In genomic region chr5:74167930-74168315, GRCh38 we compare ENCODE assay signal across 28 cellular contexts.
A peak's percentile ranks its signal among the peaks of the same experiment; 100 is the strongest.
DNase-seq lines count a peak whose midpoint lies in the region; ATAC-seq and TF ChIP-seq lines count a peak whose summit lies in the region.
"Had no signal": no experiment of that assay in that cellular context is flagged by ENCODE, and none has a peak within 500 bp of the region (broad histone marks: within the 10 kb centered on the region; RNA-seq: fewer than 3 reads in every experiment).

No MANE protein-coding gene starts in this region.

- H3K4me1 Mint-ChIP-seq in CD4-positive, alpha-beta memory T cell, result no peaks in the 10 kb centered on the region
- H3K4me1 Mint-ChIP-seq: stimulated activated naive CD8-positive, alpha-beta T cell treated with anti-CD3 and anti-CD28 coated beads, Interleukin-15, amount 100 ng/mL, for 72 hours had no signal

- H3F3A ChIP-seq in SK-N-SH (replicated peaks; ENCODE audit: insufficient read depth), result peaks cover 14% of the 10 kb centered on the region

- POLR2A ChIA-PET in SK-N-SH (lab: Yijun Ruan, JAX), result no interaction called here
- POLR2A ChIA-PET in CD4-positive, alpha-beta memory T cell (lab: Charles Lee; ENCODE audit: partially characterized antibody), result no interaction called here

- peaks cover 0 to 4% of the 10 kb centered on the region in 2 donors for H3K27me3 Mint-ChIP-seq in CD4-positive, alpha-beta memory T cell

- H3K9ac ChIP-seq in SK-N-SH, result no peak overlapping the region

- no peak for TF ChIP-seq EP300 in SK-N-SH (IDR thresholded peaks at IDR 0.05; ENCODE audit: borderline replicate concordance in 1 of 2, low read depth in 1 of 2, low read length in 1 of 2)

- H3K27ac Mint-ChIP-seq in CD4-positive, alpha-beta memory T cell, result no peak overlapping the region
- H3K27ac Mint-ChIP-seq: activated T-helper 1 cell treated with anti-CD3 and anti-CD28 coated beads, Interleukin-12 subunit alpha, Interleukin-12 subunit beta, Interleukin-2, Interleukin-4 antibody, amounts not matched to agents 30 ng/mL and 10 ng/mL and 1 ng/mL, durations not matched to agents 14 hours and 24 hours and 36 hours; dendritic cell treated with granulocyte-macrophage colony-stimulating factor and Interleukin-4, amounts not matched to agents 40 ng/mL and 50 ng/mL, for 4 days; nephron progenitor cell; stimulated activated naive CD8-positive, alpha-beta T cell treated with anti-CD3 and anti-CD28 coated beads, Interleukin-15, amount 100 ng/mL, for 72 hours; T-helper 2 cell treated with Interferon-gamma antibody and Interleukin-4, amounts not matched to agents 5 μg/mL and 100 μg/mL, for 36 hours; WTC11 had no signal

- H2AFZ ChIP-seq in SK-N-SH (ENCODE audit: low read depth), result no peak overlapping the region

- no peak for DNase-seq in SK-N-SH
- DNase-seq in RWPE2 (ENCODE audit: low spot score), result no peak
- DNase-seq in right lobe of liver, result no peak
- DNase-seq in NCI-H2227 treated with DMSO at 0.1 percent for 48 hours (lab: John Stamatoyannopoulos, UW), result no peak
- no peak for DNase-seq in CD4-positive, alpha-beta memory T cell
- no peak for DNase-seq in activated CD4-positive, alpha-beta T cell treated with anti-CD3 and anti-CD28 coated beads for 4 hours
- DNase-seq: activated CD4-positive, alpha-beta T cell treated with anti-CD3 and anti-CD28 coated beads, Interleukin-2, amount 50 U/mL, for 4 hours; activated naive CD4-positive, alpha-beta T cell treated with anti-CD3 and anti-CD28 coated beads, Interleukin-2, amount 50 U/mL, for 16 hours; Caco-2; caudate nucleus; H7; mucosa of descending colon; NCI-H1105 treated with DMSO at 0.1 percent for 48 hours; NCI-H2081 treated with DMSO at 0.1 percent for 48 hours; NCI-H446 treated with DMSO at 0.1 percent for 48 hours; nephron progenitor cell; NK-92 treated with Interleukin-12 subunit alpha and Interleukin-12 subunit beta, amount 100 ng/mL, for 24 hours; Peyer's patch; stimulated activated naive CD8-positive, alpha-beta T cell treated with anti-CD3 and anti-CD28 coated beads, Interleukin-15, amount 100 ng/mL, for 72 hours had no signal

- H3K4me3 Mint-ChIP-seq in CD4-positive, alpha-beta memory T cell, result no peak overlapping the region
- H3K4me3 Mint-ChIP-seq: activated T-helper 1 cell treated with anti-CD3 and anti-CD28 coated beads, Interleukin-12 subunit alpha, Interleukin-12 subunit beta, Interleukin-2, Interleukin-4 antibody, amounts not matched to agents 30 ng/mL and 10 ng/mL and 1 ng/mL, durations not matched to agents 14 hours and 24 hours and 36 hours; dendritic cell treated with granulocyte-macrophage colony-stimulating factor and Interleukin-4, amounts not matched to agents 40 ng/mL and 50 ng/mL, for 4 days; nephron progenitor cell; stimulated activated naive CD8-positive, alpha-beta T cell treated with anti-CD3 and anti-CD28 coated beads, Interleukin-15, amount 100 ng/mL, for 72 hours; T-helper 2 cell treated with Interferon-gamma antibody and Interleukin-4, amounts not matched to agents 5 μg/mL and 100 μg/mL, for 36 hours; WTC11 had no signal

- 78% methylated on average over 4 of the region's 4 CpGs for WGBS in SK-N-SH (ENCODE audit: low lambda C conversion rate)
- 42% methylated on average over 4 of the region's 4 CpGs for WGBS in right lobe of liver (ENCODE audit: insufficient coverage, low coverage, low lambda C conversion rate, missing lambda C conversion rate)

- H3K4me2 ChIP-seq in SK-N-SH, result peak overlapping the region; percentile 42; the same call in 1 of the 2 replicates

- H3K79me2 ChIP-seq in SK-N-SH (ENCODE audit: insufficient read depth), result no peaks in the 10 kb centered on the region

- CTCF ChIA-PET in SK-N-SH (lab: Yijun Ruan, JAX), result no interaction called here
- CTCF ChIA-PET in CD4-positive, alpha-beta memory T cell (lab: Charles Lee; ENCODE audit: partially characterized antibody), result no interaction called here

- H3K36me3 Mint-ChIP-seq in CD4-positive, alpha-beta memory T cell, result no peaks in the 10 kb centered on the region
- H3K36me3 Mint-ChIP-seq: WTC11 had no signal

- H3K27me3 ChIP-seq in SK-N-SH (ENCODE audit: insufficient read depth) (no peaks in the 10 kb centered on the region), RWPE2 (ENCODE audit: insufficient read depth, poor library complexity, severe bottlenecking) (no peaks in the 10 kb centered on the region), right lobe of liver (no peaks in the 10 kb centered on the region)
- H3K27me3 ChIP-seq in CD4-positive, alpha-beta memory T cell (ENCODE audit: insufficient read depth, low read length), result no peaks in the 10 kb centered on the region
- H3K27me3 ChIP-seq: Peyer's patch, tibial nerve had no signal

- TF ChIP-seq CTCF in SK-N-SH (IDR thresholded peaks at IDR 0.05) (no peak), RWPE2 (IDR thresholded peaks at IDR 0.05; ENCODE audit: poor library complexity, severe bottlenecking) (no peak), right lobe of liver (IDR thresholded peaks at IDR 0.05) (no peak)

- H3K9me3 ChIP-seq in SK-N-SH (no peaks in the 10 kb centered on the region), RWPE2 (ENCODE audit: severe bottlenecking) (no peaks in the 10 kb centered on the region), right lobe of liver (no peaks in the 10 kb centered on the region)
- no peaks in the 10 kb centered on the region for H3K9me3 ChIP-seq in CD4-positive, alpha-beta memory T cell (ENCODE audit: control insufficient read depth in 1 of 2, low read length in 2 of 2)
- H3K9me3 ChIP-seq: Caco-2, mucosa of descending colon, Peyer's patch, tibial nerve had no signal

- H3K4me3 ChIP-seq in SK-N-SH (ENCODE audit: low read depth in 2 of 2, low read length in 1 of 2) (peak overlapping the region in 1 of 2 experiments; percentile 5; a peak in 1 of 4 replicates), RWPE2 (ENCODE audit: severe bottlenecking) (no peak overlapping the region), right lobe of liver (no peak overlapping the region)
- no peak overlapping the region for H3K4me3 ChIP-seq in CD4-positive, alpha-beta memory T cell (ENCODE audit: low read length in 2 of 2)
- H3K4me3 ChIP-seq: GM12878, mucosa of descending colon, Peyer's patch, tibial nerve had no signal

- no peaks in the 10 kb centered on the region for H3K36me3 ChIP-seq in SK-N-SH (replicated peaks in 1 of 2; ENCODE audit: control insufficient read depth in 1 of 2, insufficient read depth in 2 of 2, low read length in 1 of 2)
- H3K36me3 ChIP-seq in RWPE2 (ENCODE audit: low read depth), result no peaks in the 10 kb centered on the region
- no peaks in the 10 kb centered on the region for H3K36me3 ChIP-seq in right lobe of liver
- H3K36me3 ChIP-seq in CD4-positive, alpha-beta memory T cell (ENCODE audit: insufficient read depth, low read length), result no peaks in the 10 kb centered on the region
- H3K36me3 ChIP-seq: Peyer's patch, tibial nerve had no signal

- ATAC-seq in SK-N-SH treated with all-trans-retinoic acid at 6 μM for 48 hours (no peak; the same call in 2 of the 3 replicates), RWPE2 (ENCODE audit: low read depth) (no peak), right lobe of liver (peak; percentile 51 to 77 (median 70)), HG03521 (IDR thresholded peaks at IDR 0.05; ENCODE audit: unreplicated experiment) (no peak)
- ATAC-seq: GM12878; sciatic nerve; stimulated activated naive CD8-positive, alpha-beta T cell treated with anti-CD3 and anti-CD28 coated beads, Interleukin-15, amount 100 ng/mL, for 72 hours; WTC11 had no signal

- H4K20me1 ChIP-seq in SK-N-SH (ENCODE audit: insufficient read depth), result no peaks in the 10 kb centered on the region

- peaks cover 0 to 2% (median 0%) of the 10 kb centered on the region in 8 donors for H3K9me3 Mint-ChIP-seq in CD4-positive, alpha-beta memory T cell
- H3K9me3 Mint-ChIP-seq: activated T-helper 1 cell treated with anti-CD3 and anti-CD28 coated beads, Interleukin-12 subunit alpha, Interleukin-12 subunit beta, Interleukin-2, Interleukin-4 antibody, amounts not matched to agents 30 ng/mL and 10 ng/mL and 1 ng/mL, durations not matched to agents 14 hours and 24 hours and 36 hours; dendritic cell treated with granulocyte-macrophage colony-stimulating factor and Interleukin-4, amounts not matched to agents 40 ng/mL and 50 ng/mL, for 4 days; nephron progenitor cell; stimulated activated naive CD8-positive, alpha-beta T cell treated with anti-CD3 and anti-CD28 coated beads, Interleukin-15, amount 100 ng/mL, for 72 hours; T-helper 2 cell treated with Interferon-gamma antibody and Interleukin-4, amounts not matched to agents 5 μg/mL and 100 μg/mL, for 36 hours; WTC11 had no signal

- no peaks in the 10 kb centered on the region for H3K9me2 ChIP-seq in SK-N-SH

- no peak for TF ChIP-seq POLR2A in right lobe of liver (IDR thresholded peaks at IDR 0.05)

- peak overlapping the region in 1 of 2 experiments; percentile 96; a peak in 3 of 4 replicates for H3K27ac ChIP-seq in SK-N-SH (ENCODE audit: low read depth in 2 of 2, low read length in 1 of 2)
- H3K27ac ChIP-seq in RWPE2 (ENCODE audit: poor library complexity, severe bottlenecking), result peak overlapping the region; percentile 4
- H3K27ac ChIP-seq in right lobe of liver, result no peak overlapping the region
- H3K27ac ChIP-seq in CD4-positive, alpha-beta memory T cell (ENCODE audit: low read depth, low read length), result no peak overlapping the region
- H3K27ac ChIP-seq: Peyer's patch, tibial nerve had no signal

- intact Hi-C loops in right lobe of liver (cut with DNase I), result no loop called here
- intact Hi-C loops in CD4-positive, alpha-beta memory T cell (cut with micrococcal nuclease), result no loop called here

- peaks cover 11 to 14% of the 10 kb centered on the region in 2 experiments; a peak in 3 of 4 replicates for H3K4me1 ChIP-seq in SK-N-SH (ENCODE audit: control insufficient read depth in 1 of 2, insufficient read depth in 2 of 2, low read depth in 1 of 2, low read length in 1 of 2)
- H3K4me1 ChIP-seq in RWPE2 (ENCODE audit: insufficient read depth, poor library complexity, severe bottlenecking), result peaks cover 4% of the 10 kb centered on the region
- no peaks in the 10 kb centered on the region for H3K4me1 ChIP-seq in right lobe of liver
- no peaks in the 10 kb centered on the region for H3K4me1 ChIP-seq in CD4-positive, alpha-beta memory T cell (ENCODE audit: insufficient read depth, low read length)
- H3K4me1 ChIP-seq: Caco-2, Peyer's patch had no signal

- no peak for TF ChIP-seq RAD21 in SK-N-SH (IDR thresholded peaks at IDR 0.05; ENCODE audit: low read length)

TF ChIP-seq in SK-N-SH, 30 proteins besides CTCF, POLR2A, EP300 and RAD21 (continues in another document):
- TF ChIP-seq ELF1 (IDR thresholded peaks at IDR 0.05), result no peak
- no peak for TF ChIP-seq JUND (IDR thresholded peaks at IDR 0.05)
- TF ChIP-seq FOSL2 (IDR thresholded peaks at IDR 0.05; ENCODE audit: borderline replicate concordance, low read depth), result no peak

TF ChIP-seq in SK-N-SH treated with all-trans-retinoic acid at 6 μM for 48 hours, 23 proteins besides CTCF, POLR2A, EP300 and RAD21 (continues in another document):
- no peak for TF ChIP-seq ZNF8 (CRISPR knock-in tag; IDR thresholded peaks at IDR 0.05)
- TF ChIP-seq ZNF565 (CRISPR knock-in tag; conservative IDR thresholded peaks at IDR 0.05; ENCODE audit: low read depth), result no peak
- no peak for TF ChIP-seq ZFP3 (CRISPR knock-in tag; IDR thresholded peaks at IDR 0.05)
- no peak for TF ChIP-seq ZFP30 (CRISPR knock-in tag; IDR thresholded peaks at IDR 0.05)
- no peak for TF ChIP-seq GLIS3 (CRISPR knock-in tag; IDR thresholded peaks at IDR 0.05)
- no peak for TF ChIP-seq ESRRG (CRISPR knock-in tag; IDR thresholded peaks at IDR 0.05)
- no peak for TF ChIP-seq TOX (CRISPR knock-in tag; IDR thresholded peaks at IDR 0.05; ENCODE audit: borderline replicate concordance)

Comparison
In these comparisons a context has a peak if more than half of its experiments do, and no peak if none do; other contexts are left out.
1. ATAC-seq: peak in right lobe of liver (4 of 4); none in SK-N-SH treated with all-trans-retinoic acid at 6 μM for 48 hours (single experiment), RWPE2 (single experiment) and HG03521 (single experiment).